24 cellular contexts compared by ENCODE assay signal in genomic region chr2:9686061-9686460, GRCh38. TPM values are rescaled to one million over a fixed set of nuclear protein-coding genes. Genes with fewer than 3 reads are reported as not detected.
DNase-seq lines count a peak whose midpoint lies in the region; ATAC-seq and TF ChIP-seq lines count a peak whose summit lies in the region.
"Had no signal": no experiment of that assay in that cellular context is flagged by ENCODE, and none has a peak within 500 bp of the region (broad histone marks: within the 10 kb centered on the region; RNA-seq: fewer than 3 reads in every experiment).

No MANE protein-coding gene starts in this region.

- H2AFZ ChIP-seq in DND-41 (ENCODE audit: low read depth, low read length) (no peak overlapping the region), Loucy (ENCODE audit: low read length) (0 out of 2 replicates have a peak overlapping the region, but pooled peaks have one; percentile 11)

- peak; percentile 46; the same call in 1 of the 3 replicates for ATAC-seq in DND-41 (ENCODE audit: insufficient read depth, low read depth)
- 0 out of 3 replicates have a peak, but pooled peaks have one; percentile 33 for ATAC-seq in SK-N-SH treated with all-trans-retinoic acid at 6 μM for 48 hours
- ATAC-seq in activated CD8-positive, alpha-beta memory T cell treated with anti-CD3 and anti-CD28 coated beads, Interleukin-2, amount 10 ng/mL, durations not matched to agents 7 days and 5 days: no peak

- H3K9ac ChIP-seq in DND-41 (ENCODE audit: low read depth, low read length): no peak overlapping the region
- H3K9ac ChIP-seq in Loucy (ENCODE audit: low read depth, low read length, poor library complexity, severe bottlenecking): no peak overlapping the region
- no peak overlapping the region for H3K9ac ChIP-seq in mesendoderm (ENCODE audit: low read length)
- H3K9ac ChIP-seq: BLaER1, KMS-11 had no signal

- H3K27ac Mint-ChIP-seq in activated CD8-positive, alpha-beta memory T cell treated with anti-CD3 and anti-CD28 coated beads, Interleukin-2, amount 10 ng/mL, durations not matched to agents 7 days and 5 days: no peak overlapping the region
- H3K27ac Mint-ChIP-seq: CD4-positive, alpha-beta memory T cell had no signal

- CTCF ChIA-PET in activated CD8-positive, alpha-beta memory T cell treated with anti-CD3 and anti-CD28 coated beads, Interleukin-2, amount 10 ng/mL, durations not matched to agents 7 days and 5 days (lab: Charles Lee): no interaction called here

- H3K18ac ChIP-seq in mesendoderm (ENCODE audit: low read length): no peak overlapping the region

- H3K79me2 ChIP-seq in DND-41 (ENCODE audit: insufficient read depth, low read length) (no peaks in the 10 kb centered on the region), Loucy (ENCODE audit: insufficient read depth, low read length) (no peaks in the 10 kb centered on the region), mesendoderm (ENCODE audit: control insufficient read depth, insufficient read depth, low read length) (no peaks in the 10 kb centered on the region)

- H3K4me3 Mint-ChIP-seq in activated CD8-positive, alpha-beta memory T cell treated with anti-CD3 and anti-CD28 coated beads, Interleukin-2, amount 10 ng/mL, durations not matched to agents 7 days and 5 days: no peak overlapping the region
- H3K4me3 Mint-ChIP-seq: CD4-positive, alpha-beta memory T cell had no signal

- no peaks in the 10 kb centered on the region for H3K79me1 ChIP-seq in mesendoderm (ENCODE audit: low read length)

- no peaks in the 10 kb centered on the region for H3K36me3 Mint-ChIP-seq in activated CD8-positive, alpha-beta memory T cell treated with anti-CD3 and anti-CD28 coated beads, Interleukin-2, amount 10 ng/mL, durations not matched to agents 7 days and 5 days
- H3K36me3 Mint-ChIP-seq: CD4-positive, alpha-beta memory T cell had no signal

- H3K56ac ChIP-seq in mesendoderm (ENCODE audit: low read length): no peak overlapping the region

- H3K9me3 Mint-ChIP-seq in activated CD8-positive, alpha-beta memory T cell treated with anti-CD3 and anti-CD28 coated beads, Interleukin-2, amount 10 ng/mL, durations not matched to agents 7 days and 5 days (ENCODE audit: low read depth): no peaks in the 10 kb centered on the region
- H3K9me3 Mint-ChIP-seq: CD4-positive, alpha-beta memory T cell had no signal

- TF ChIP-seq CTCF in DND-41 (IDR thresholded peaks at IDR 0.05; ENCODE audit: borderline replicate concordance, extremely low read depth, low read length, poor library complexity, severe bottlenecking) (no peak), Loucy (conservative IDR thresholded peaks at IDR 0.05; ENCODE audit: low read length) (no peak)

- H3K27ac ChIP-seq in DND-41 (ENCODE audit: low read length) (no peak overlapping the region), mesendoderm (ENCODE audit: low read depth, low read length) (no peak overlapping the region)
- H3K27ac ChIP-seq: KMS-11 had no signal

- H4K5ac ChIP-seq in mesendoderm (ENCODE audit: low read length): no peak overlapping the region

- H2BK5ac ChIP-seq in mesendoderm (ENCODE audit: low read length): no peak overlapping the region

- H2AK5ac ChIP-seq in mesendoderm (ENCODE audit: low read length): no peak overlapping the region

- H4K8ac ChIP-seq in mesendoderm (ENCODE audit: low read depth, low read length): no peak overlapping the region

- H3K4me1 ChIP-seq in DND-41 (ENCODE audit: insufficient read depth, low read length) (peaks cover 6% of the 10 kb centered on the region), Loucy (ENCODE audit: insufficient read depth, low read length, poor library complexity, severe bottlenecking) (peaks cover 21% of the 10 kb centered on the region), mesendoderm (ENCODE audit: control insufficient read depth, low read depth, low read length) (no peaks in the 10 kb centered on the region)
- H3K4me1 ChIP-seq: Caco-2 had no signal

- no peak overlapping the region for H3K4me3 ChIP-seq in DND-41 (ENCODE audit: low read depth in 1 of 2, low read length in 2 of 2)
- H3K4me3 ChIP-seq in Loucy (ENCODE audit: low read length, poor library complexity, severe bottlenecking): no peak overlapping the region
- H3K4me3 ChIP-seq in mesendoderm (ENCODE audit: low read length): no peak overlapping the region
- H3K4me3 ChIP-seq: BLaER1, HAP-1 had no signal

- no peaks in the 10 kb centered on the region for H4K20me1 ChIP-seq in DND-41 (ENCODE audit: insufficient read depth, low read length)
- no peaks in the 10 kb centered on the region for H4K20me1 ChIP-seq in Loucy (ENCODE audit: insufficient read depth, low read length, poor library complexity, severe bottlenecking)
- H4K20me1 ChIP-seq: BLaER1 had no signal

- H3K27me3 Mint-ChIP-seq in activated CD8-positive, alpha-beta memory T cell treated with anti-CD3 and anti-CD28 coated beads, Interleukin-2, amount 10 ng/mL, durations not matched to agents 7 days and 5 days: peaks cover 5% of the 10 kb centered on the region
- H3K27me3 Mint-ChIP-seq: CD4-positive, alpha-beta memory T cell had no signal

- H3K23ac ChIP-seq in mesendoderm (ENCODE audit: low read length): no peak overlapping the region

- H3K27me3 ChIP-seq in DND-41 (ENCODE audit: insufficient read depth, low read length, poor library complexity): no peaks in the 10 kb centered on the region
- no peaks in the 10 kb centered on the region for H3K27me3 ChIP-seq in Loucy (ENCODE audit: insufficient read depth, low read length, poor library complexity, severe bottlenecking)
- H3K27me3 ChIP-seq in mesendoderm (ENCODE audit: insufficient read depth, low read length, poor library complexity): no peaks in the 10 kb centered on the region
- H3K27me3 ChIP-seq: BLaER1 had no signal

- DNase-seq in DND-41: no peak
- peak; percentile 56 for DNase-seq in mesendoderm
- DNase-seq in GM19238 (ENCODE audit: insufficient read length, low spot score): no peak
- DNase-seq in DMS114 treated with DMSO at 0.1 percent for 48 hours (lab: John Stamatoyannopoulos, UW; ENCODE audit: unreplicated experiment): no peak
- no peak for DNase-seq in stimulated activated naive CD4-positive, alpha-beta T cell treated with Interleukin-2 at 50 U/mL for 16 hours (lab: John Stamatoyannopoulos, UW)
- DNase-seq in activated CD8-positive, alpha-beta memory T cell treated with anti-CD3 and anti-CD28 coated beads, Interleukin-2, amount 10 ng/mL, durations not matched to agents 7 days and 5 days: no peak
- DNase-seq: CD4-positive, alpha-beta memory T cell; DMS53; EL; GF-D8; NCI-H1048; NCI-H1436; NCI-H187 treated with DMSO at 0.1 percent for 48 hours; NCI-H2107; NCI-H510A treated with DMSO at 0.1 percent for 48 hours; NCI-H748 treated with DMSO at 0.1 percent for 48 hours; Right ventricle myocardium superior; T-helper 2 cell had no signal

- no peak overlapping the region for H2BK120ac ChIP-seq in mesendoderm (ENCODE audit: low read depth, low read length)

- H3K9me3 ChIP-seq in DND-41 (ENCODE audit: insufficient read depth, low read length, severe bottlenecking): no peaks in the 10 kb centered on the region
- H3K9me3 ChIP-seq in Loucy (ENCODE audit: insufficient read depth, low read depth, low read length): no peaks in the 10 kb centered on the region
- H3K9me3 ChIP-seq: BLaER1, Caco-2, HAP-1 had no signal

- no peaks in the 10 kb centered on the region for H3K9me2 ChIP-seq in Loucy (replicated peaks; ENCODE audit: low read depth, low read length)

- no peak overlapping the region for H3K4me2 ChIP-seq in DND-41 (ENCODE audit: insufficient read depth, low read length)
- H3K4me2 ChIP-seq in Loucy (ENCODE audit: low read depth, low read length, poor library complexity, severe bottlenecking): no peak overlapping the region
- no peak overlapping the region for H3K4me2 ChIP-seq in mesendoderm (ENCODE audit: low read length)
- H3K4me2 ChIP-seq: BLaER1, KMS-11 had no signal

- peaks cover 19% of the 10 kb centered on the region for H3K4me1 Mint-ChIP-seq in activated CD8-positive, alpha-beta memory T cell treated with anti-CD3 and anti-CD28 coated beads, Interleukin-2, amount 10 ng/mL, durations not matched to agents 7 days and 5 days

- H3K36me3 ChIP-seq in DND-41 (ENCODE audit: insufficient read depth, low read length) (no peaks in the 10 kb centered on the region), Loucy (ENCODE audit: insufficient read depth, low read length) (no peaks in the 10 kb centered on the region), mesendoderm (ENCODE audit: control insufficient read depth, insufficient read depth, low read length) (no peaks in the 10 kb centered on the region)
- H3K36me3 ChIP-seq: BLaER1, HAP-1 had no signal

- H3F3A ChIP-seq in Loucy (ENCODE audit: low read depth): 0 out of 2 replicates have a peak, but pooled peaks cover 2% of the 10 kb centered on the region

- no peak overlapping the region for H3K4ac ChIP-seq in mesendoderm (ENCODE audit: low read depth, low read length)

- no CpG with 5 or more reads among the region's 8 CpGs for WGBS in mesendoderm (ENCODE audit: extremely low coverage, insufficient coverage, low lambda C conversion rate)

- H2BK15ac ChIP-seq in mesendoderm (replicated peaks; ENCODE audit: low read depth): no peak overlapping the region

TF ChIP-seq in SK-N-SH treated with all-trans-retinoic acid at 6 μM for 48 hours, 23 proteins besides CTCF, POLR2A, EP300 and RAD21 (continues in another document):
- TF ChIP-seq ZC3H10 (CRISPR knock-in tag; IDR thresholded peaks at IDR 0.05) (no peak), ESRRG (CRISPR knock-in tag; IDR thresholded peaks at IDR 0.05) (no peak), GLIS3 (CRISPR knock-in tag; IDR thresholded peaks at IDR 0.05) (no peak)

RNA-seq across cellular contexts. Expression of gene YWHAQ, which starts 55.3 kb away (rescaled TPM):
- 445 TPM for polyA plus RNA-seq in mesendoderm (2013, experiment 1 of 2)
- polyA plus RNA-seq in mesendoderm (2013, experiment 2 of 2): 448 TPM
- 100 to 1,000 TPM; 300 to 316 TPM for total RNA-seq in activated CD8-positive, alpha-beta memory T cell treated with anti-CD3 and anti-CD28 coated beads, Interleukin-2, amount 10 ng/mL, durations not matched to agents 7 days and 5 days
